In genomic region chr13:112144616-112145220, GRCh38 we compare ENCODE assay signal across 15 cellular contexts.
"Had no signal": no experiment of that assay in that cellular context is flagged by ENCODE, and none has a peak within 500 bp of the region (broad histone marks: within the 10 kb centered on the region; RNA-seq: fewer than 3 reads in every experiment).

No MANE protein-coding gene starts in this region.

- H3K9me3 Mint-ChIP-seq: natural killer cell treated with Interleukin-12 subunit alpha and Interleukin-12 subunit beta and Interleukin-15 and Interleukin-18, amount 100 ng/mL, for 72 hours had no signal

- H3K4me1 Mint-ChIP-seq: activated B cell treated with CpG ODN at 0.5 μM for 24 hours had no signal

- FAIRE-seq: kidney had no signal

- H3K36me3 ChIP-seq: left ventricle myocardium inferior, ovary, prostate gland had no signal

- H3K27me3 ChIP-seq: foreskin keratinocyte, ovary had no signal

- H3K27ac Mint-ChIP-seq: activated B cell treated with CpG ODN at 0.5 μM for 24 hours; activated naive CD8-positive, alpha-beta T cell; natural killer cell treated with Interleukin-12 subunit alpha and Interleukin-12 subunit beta and Interleukin-15 and Interleukin-18, amount 100 ng/mL, for 72 hours had no signal

- H3K4me3 Mint-ChIP-seq: activated B cell treated with CpG ODN at 0.5 μM for 24 hours; activated naive CD8-positive, alpha-beta T cell; natural killer cell treated with Interleukin-12 subunit alpha and Interleukin-12 subunit beta and Interleukin-15 and Interleukin-18, amount 100 ng/mL, for 72 hours had no signal

- ATAC-seq: foreskin keratinocyte; natural killer cell treated with Interleukin-12 subunit alpha and Interleukin-12 subunit beta and Interleukin-15 and Interleukin-18, amount 100 ng/mL, for 72 hours; stimulated activated naive CD8-positive, alpha-beta T cell treated with anti-CD3 and anti-CD28 coated beads, Interleukin-15, Interleukin-2, amounts not matched to agents 100 U/mL and 50 U/mL, for 24 hours had no signal

- H3K4me3 ChIP-seq: left ventricle myocardium inferior, ovary, prostate gland had no signal

- DNase-seq: activated B cell treated with CpG ODN at 0.5 μM for 24 hours; activated CD4-positive, alpha-beta T cell treated with anti-CD3 and anti-CD28 coated beads for 4 hours; activated CD4-positive, alpha-beta T cell treated with anti-CD3 and anti-CD28 coated beads, Interleukin-2, amount 50 U/mL, for 48 hours; activated gamma-delta T cell treated with Interleukin-2 at 50 U/mL for 16 hours; effector CD4-positive, alpha-beta T cell; kidney; left ventricle myocardium inferior; ovary; stimulated activated CD4-positive, alpha-beta T cell treated with anti-CD3 and anti-CD28 coated beads, Interleukin-4, amount 100 ng/mL, for 24 hours; stimulated activated naive CD8-positive, alpha-beta T cell treated with anti-CD3 and anti-CD28 coated beads, Interleukin-15, Interleukin-2, amounts not matched to agents 100 U/mL and 50 U/mL, for 24 hours; T1000 had no signal

- H3K36me3 Mint-ChIP-seq: activated naive CD8-positive, alpha-beta T cell; natural killer cell treated with Interleukin-12 subunit alpha and Interleukin-12 subunit beta and Interleukin-15 and Interleukin-18, amount 100 ng/mL, for 72 hours had no signal
